Comparison of ENCODE assay signal across 1 cellular context in genomic region chr11:75526192-75526541, GRCh38.
TF ChIP-seq lines count a peak whose summit lies in the region.

No MANE protein-coding gene starts in this region.

TF ChIP-seq in K562, 482 proteins besides CTCF, POLR2A, EP300 and RAD21 (continued from another document):
- TF ChIP-seq ZNF609 (CRISPR knock-in tag; IDR thresholded peaks at IDR 0.05; ENCODE audit: borderline replicate concordance) (no peak), NR2C1 (IDR thresholded peaks at IDR 0.05) (0 out of 2 replicates have a peak, but pooled peaks have one; percentile 45), NR2C1 (tag; IDR thresholded peaks at IDR 0.05) (no peak), VEZF1 (CRISPR knock-in tag; IDR thresholded peaks at IDR 0.05) (peak; percentile 12), HMBOX1 (IDR thresholded peaks at IDR 0.05) (no peak), NR2C2 (CRISPR knock-in tag; IDR thresholded peaks at IDR 0.05) (no peak), NR2C2 (tag; IDR thresholded peaks at IDR 0.05) (peak; percentile 78), NRF1 (conservative IDR thresholded peaks at IDR 0.05 in 1 of 2, IDR thresholded peaks at IDR 0.05 in 1 of 2) (peak in 1 of 2 experiments; percentile 1; a peak in 2 of 4 replicates), ZNF12 (CRISPR knock-in tag; IDR thresholded peaks at IDR 0.05) (no peak), FIP1L1 (IDR thresholded peaks at IDR 0.05; ENCODE audit: low read depth, low read length, poor library complexity, severe bottlenecking) (peak; percentile 4)
- TF ChIP-seq, protein P1, sequence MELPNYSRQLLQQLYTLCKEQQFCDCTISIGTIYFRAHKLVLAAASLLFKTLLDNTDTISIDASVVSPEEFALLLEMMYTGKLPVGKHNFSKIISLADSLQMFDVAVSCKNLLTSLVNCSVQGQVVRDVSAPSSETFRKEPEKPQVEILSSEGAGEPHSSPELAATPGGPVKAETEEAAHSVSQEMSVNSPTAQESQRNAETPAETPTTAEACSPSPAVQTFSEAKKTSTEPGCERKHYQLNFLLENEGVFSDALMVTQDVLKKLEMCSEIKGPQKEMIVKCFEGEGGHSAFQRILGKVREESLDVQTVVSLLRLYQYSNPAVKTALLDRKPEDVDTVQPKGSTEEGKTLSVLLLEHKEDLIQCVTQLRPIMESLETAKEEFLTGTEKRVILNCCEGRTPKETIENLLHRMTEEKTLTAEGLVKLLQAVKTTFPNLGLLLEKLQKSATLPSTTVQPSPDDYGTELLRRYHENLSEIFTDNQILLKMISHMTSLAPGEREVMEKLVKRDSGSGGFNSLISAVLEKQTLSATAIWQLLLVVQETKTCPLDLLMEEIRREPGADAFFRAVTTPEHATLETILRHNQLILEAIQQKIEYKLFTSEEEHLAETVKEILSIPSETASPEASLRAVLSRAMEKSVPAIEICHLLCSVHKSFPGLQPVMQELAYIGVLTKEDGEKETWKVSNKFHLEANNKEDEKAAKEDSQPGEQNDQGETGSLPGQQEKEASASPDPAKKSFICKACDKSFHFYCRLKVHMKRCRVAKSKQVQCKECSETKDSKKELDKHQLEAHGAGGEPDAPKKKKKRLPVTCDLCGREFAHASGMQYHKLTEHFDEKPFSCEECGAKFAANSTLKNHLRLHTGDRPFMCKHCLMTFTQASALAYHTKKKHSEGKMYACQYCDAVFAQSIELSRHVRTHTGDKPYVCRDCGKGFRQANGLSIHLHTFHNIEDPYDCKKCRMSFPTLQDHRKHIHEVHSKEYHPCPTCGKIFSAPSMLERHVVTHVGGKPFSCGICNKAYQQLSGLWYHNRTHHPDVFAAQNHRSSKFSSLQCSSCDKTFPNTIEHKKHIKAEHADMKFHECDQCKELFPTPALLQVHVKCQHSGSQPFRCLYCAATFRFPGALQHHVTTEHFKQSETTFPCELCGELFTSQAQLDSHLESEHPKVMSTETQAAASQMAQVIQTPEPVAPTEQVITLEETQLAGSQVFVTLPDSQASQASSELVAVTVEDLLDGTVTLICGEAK (IDR thresholded peaks at IDR 0.05) = peak; percentile 27; the same call in 1 of the 2 replicates
- TF ChIP-seq, protein P1 (CRISPR knock-in tag; IDR thresholded peaks at IDR 0.05) = no peak
